19 cellular contexts compared by ENCODE assay signal in the genomic region with DNA sequence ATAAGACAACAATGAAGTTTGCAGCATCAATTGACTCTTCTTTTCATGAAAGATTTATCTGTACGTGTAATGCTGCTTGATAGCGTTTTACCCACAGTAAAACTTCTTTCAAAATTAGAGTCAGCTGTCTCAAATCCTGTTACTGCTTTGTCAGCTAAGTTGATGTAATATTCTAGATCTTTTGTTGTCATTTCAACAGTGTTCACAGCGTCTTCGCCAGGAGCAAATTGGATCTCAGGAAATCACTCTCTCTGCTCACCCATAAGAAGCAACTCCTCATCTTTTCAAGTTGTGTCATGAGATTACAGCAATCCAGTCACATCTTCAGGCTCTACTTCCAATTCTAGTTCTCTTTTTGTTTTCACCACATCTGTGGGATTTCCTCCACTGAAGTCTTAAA. TPM values are rescaled to one million over a fixed set of nuclear protein-coding genes. Genes with fewer than 3 reads are reported as not detected.
DNase-seq lines count a peak whose midpoint lies in the region; ATAC-seq lines count a peak whose summit lies in the region.
"Had no signal": no experiment of that assay in that cellular context is flagged by ENCODE, and none has a peak within 500 bp of the region (broad histone marks: within the 10 kb centered on the region; RNA-seq: fewer than 3 reads in every experiment).

No MANE protein-coding gene starts in this region.

- no peak overlapping the region for H3K4me3 Mint-ChIP-seq in activated CD4-positive, alpha-beta T cell treated with anti-CD3 and anti-CD28 coated beads for 36 hours
- H3K4me3 Mint-ChIP-seq in CD4-positive, alpha-beta memory T cell, result peak overlapping the region in 7 of 8 donors; percentile 7 to 76 (median 45)
- H3K4me3 Mint-ChIP-seq in activated naive CD8-positive, alpha-beta T cell treated with anti-CD3 and anti-CD28 coated beads for 36 hours, result no peak overlapping the region
- no peak overlapping the region for H3K4me3 Mint-ChIP-seq in naive B cell

- no peak for ATAC-seq in activated CD4-positive, alpha-beta T cell treated with anti-CD3 and anti-CD28 coated beads for 36 hours
- ATAC-seq in naive B cell (ENCODE audit: low read depth in 2 of 2) (no peak), HG02623 (IDR thresholded peaks at IDR 0.05; ENCODE audit: unreplicated experiment) (no peak)

- H3K27ac ChIP-seq in CD4-positive, alpha-beta memory T cell (ENCODE audit: low read depth, low read length), result no peak overlapping the region
- H3K27ac ChIP-seq: BLaER1 treated with 17β-estradiol and CSF1 and Interleukin-3, amounts not matched to agents 10 nM and 100 nM; KMS-11; tibial artery had no signal

- no peaks in the 10 kb centered on the region for H3K36me3 ChIP-seq in CD4-positive, alpha-beta memory T cell (ENCODE audit: insufficient read depth, low read length)
- H3K36me3 ChIP-seq: tibial artery had no signal

- H3K4me1 Mint-ChIP-seq in activated CD4-positive, alpha-beta T cell treated with anti-CD3 and anti-CD28 coated beads for 36 hours, result peaks cover 77% of the 10 kb centered on the region
- peaks cover 64 to 89% (median 77%) of the 10 kb centered on the region in 4 donors for H3K4me1 Mint-ChIP-seq in CD4-positive, alpha-beta memory T cell
- H3K4me1 Mint-ChIP-seq in activated naive CD8-positive, alpha-beta T cell treated with anti-CD3 and anti-CD28 coated beads for 36 hours, result peaks cover 71% of the 10 kb centered on the region
- H3K4me1 Mint-ChIP-seq in naive B cell, result peaks cover 31 to 65% (median 55%) of the 10 kb centered on the region in 3 donors

- H3K27ac Mint-ChIP-seq in activated CD4-positive, alpha-beta T cell treated with anti-CD3 and anti-CD28 coated beads for 36 hours, result peak overlapping the region; percentile 23
- peak overlapping the region; percentile 48 to 90 (median 78) for H3K27ac Mint-ChIP-seq in CD4-positive, alpha-beta memory T cell
- peak overlapping the region; percentile 3 for H3K27ac Mint-ChIP-seq in activated naive CD8-positive, alpha-beta T cell treated with anti-CD3 and anti-CD28 coated beads for 36 hours
- peak overlapping the region in 4 of 6 donors; percentile 16 to 41 (median 22) for H3K27ac Mint-ChIP-seq in naive B cell

- no peaks in the 10 kb centered on the region for H3K27me3 ChIP-seq in CD4-positive, alpha-beta memory T cell (ENCODE audit: insufficient read depth, low read length)
- H3K27me3 ChIP-seq: BLaER1 treated with 17β-estradiol and CSF1 and Interleukin-3, amounts not matched to agents 10 nM and 100 nM; tibial artery had no signal

- H3K36me3 Mint-ChIP-seq in activated CD4-positive, alpha-beta T cell treated with anti-CD3 and anti-CD28 coated beads for 36 hours (ENCODE audit: low read depth), result peaks cover 25% of the 10 kb centered on the region
- H3K36me3 Mint-ChIP-seq in CD4-positive, alpha-beta memory T cell, result peaks cover 17 to 19% of the 10 kb centered on the region in 2 donors
- peaks cover 28% of the 10 kb centered on the region for H3K36me3 Mint-ChIP-seq in activated naive CD8-positive, alpha-beta T cell treated with anti-CD3 and anti-CD28 coated beads for 36 hours
- peaks cover 0 to 9% of the 10 kb centered on the region in 2 donors for H3K36me3 Mint-ChIP-seq in naive B cell

- CTCF ChIA-PET in activated CD4-positive, alpha-beta T cell treated with anti-CD3 and anti-CD28 coated beads for 36 hours (lab: Charles Lee), result interaction anchor here (0.6 to 2.0 kb wide), 4 partner anchors 11 to 90 kb away, joined by 3 to 4 read pairs (median 4); no protein-coding TSS in a partner anchor
- CTCF ChIA-PET in CD4-positive, alpha-beta memory T cell (lab: Charles Lee; ENCODE audit: partially characterized antibody), result interaction anchor here (1.4 to 5.3 kb wide), 5 partner anchors 10 to 99 kb away, joined by 5 to 42 read pairs (median 6); a partner anchor contains a TSS

- no peaks in the 10 kb centered on the region for H3K9me3 ChIP-seq in CD4-positive, alpha-beta memory T cell (ENCODE audit: control insufficient read depth in 1 of 2, low read length in 2 of 2)
- H3K9me3 ChIP-seq: tibial artery had no signal

- no peak for DNase-seq in activated CD4-positive, alpha-beta T cell treated with anti-CD3 and anti-CD28 coated beads for 36 hours
- no peak for DNase-seq in activated CD4-positive, alpha-beta T cell treated with anti-CD3 and anti-CD28 coated beads for 4 hours
- no peak for DNase-seq in CD4-positive, alpha-beta memory T cell
- no peak for DNase-seq in activated naive CD8-positive, alpha-beta T cell treated with anti-CD3 and anti-CD28 coated beads for 36 hours
- no peak for DNase-seq in naive B cell
- DNase-seq in NCI-H526 treated with DMSO at 0.1 percent for 48 hours (lab: John Stamatoyannopoulos, UW), result no peak
- DNase-seq in GM19238 (ENCODE audit: insufficient read length, low spot score), result no peak
- DNase-seq: activated CD4-positive, alpha-beta T cell treated with anti-CD3 and anti-CD28 coated beads for 1 hour; activated T-cell treated with anti-CD3 and anti-CD28 coated beads, Interleukin-2, amount 50 U/mL, for 48 hours; anterior cingulate cortex; NCI-H1105; NCI-H2107; NCI-H69; retina; SHP77 treated with DMSO at 0.1 percent for 48 hours; tibial artery had no signal

- peaks cover 97% of the 10 kb centered on the region for H3K4me1 ChIP-seq in CD4-positive, alpha-beta memory T cell (ENCODE audit: insufficient read depth, low read length)

- H3K4me3 ChIP-seq in CD4-positive, alpha-beta memory T cell (ENCODE audit: low read length in 2 of 2), result no peak overlapping the region
- H3K4me3 ChIP-seq: BLaER1 treated with 17β-estradiol and CSF1 and Interleukin-3, amounts not matched to agents 10 nM and 100 nM; tibial artery had no signal

- intact Hi-C loops in activated CD4-positive, alpha-beta T cell treated with anti-CD3 and anti-CD28 coated beads for 36 hours (cut with DNase I, micrococcal nuclease), result loop anchor here in 1 of 2 experiments (2.0 kb wide), 1 partner anchor 18 kb away; no protein-coding TSS in a partner anchor
- intact Hi-C loops in CD4-positive, alpha-beta memory T cell (cut with micrococcal nuclease), result no loop called here

- H3K27me3 Mint-ChIP-seq in activated CD4-positive, alpha-beta T cell treated with anti-CD3 and anti-CD28 coated beads for 36 hours, result no peaks in the 10 kb centered on the region
- no peaks in the 10 kb centered on the region for H3K27me3 Mint-ChIP-seq in CD4-positive, alpha-beta memory T cell
- H3K27me3 Mint-ChIP-seq in activated naive CD8-positive, alpha-beta T cell treated with anti-CD3 and anti-CD28 coated beads for 36 hours, result no peaks in the 10 kb centered on the region
- no peaks in the 10 kb centered on the region for H3K27me3 Mint-ChIP-seq in naive B cell

- POLR2A ChIA-PET in activated CD4-positive, alpha-beta T cell treated with anti-CD3 and anti-CD28 coated beads for 36 hours (lab: Charles Lee), result no interaction called here
- POLR2A ChIA-PET in CD4-positive, alpha-beta memory T cell (lab: Charles Lee; ENCODE audit: partially characterized antibody), result interaction anchor here (1.5 to 5.4 kb wide), 4 partner anchors 9 to 38 kb away, joined by 4 to 73 read pairs (median 22); a partner anchor contains a TSS

- peaks cover 5% of the 10 kb centered on the region for H3K9me3 Mint-ChIP-seq in activated CD4-positive, alpha-beta T cell treated with anti-CD3 and anti-CD28 coated beads for 36 hours (ENCODE audit: low read depth)
- H3K9me3 Mint-ChIP-seq in CD4-positive, alpha-beta memory T cell, result peaks cover 0 to 2% (median 0%) of the 10 kb centered on the region in 8 donors
- H3K9me3 Mint-ChIP-seq in activated naive CD8-positive, alpha-beta T cell treated with anti-CD3 and anti-CD28 coated beads for 36 hours, result peaks cover 7% of the 10 kb centered on the region
- no peaks in the 10 kb centered on the region for H3K9me3 Mint-ChIP-seq in naive B cell

RNA-seq across cellular contexts. Expression of a gene that starts 9.5 kb away (rescaled TPM):
- total RNA-seq in activated CD4-positive, alpha-beta T cell treated with anti-CD3 and anti-CD28 coated beads for 36 hours, result 10 to 100 TPM; 38.4 to 57.9 TPM
- total RNA-seq in CD4-positive, alpha-beta memory T cell, result 100 to 1,000 TPM; 115 to 128 TPM
- 10 to 100 TPM; 10.7 to 21.8 TPM for polyA plus RNA-seq in CD4-positive, alpha-beta memory T cell
- total RNA-seq in activated naive CD8-positive, alpha-beta T cell treated with anti-CD3 and anti-CD28 coated beads for 36 hours, result 10 to 100 TPM; 31.0 to 37.4 TPM
- polyA plus RNA-seq in naive B cell (ENCODE audit: low read depth in 6 of 6), result 10 to 100 TPM in 1 of 6 donors, 1 to 10 TPM in 5; 4.8 to 10.7 (median 7.5) TPM

Comparison
In these comparisons a context has a peak if more than half of its experiments do, and no peak if none do; other contexts are left out.
1. H3K27ac Mint-ChIP-seq: peak in every context shown above with its lines; median percentile 78 in CD4-positive, alpha-beta memory T cell; 23 in activated CD4-positive, alpha-beta T cell treated with anti-CD3 and anti-CD28 coated beads for 36 hours; 22 in naive B cell; 3 in activated naive CD8-positive, alpha-beta T cell treated with anti-CD3 and anti-CD28 coated beads for 36 hours.
2. H3K4me3 Mint-ChIP-seq: peak in CD4-positive, alpha-beta memory T cell (7 of 8); none in activated CD4-positive, alpha-beta T cell treated with anti-CD3 and anti-CD28 coated beads for 36 hours (single experiment), activated naive CD8-positive, alpha-beta T cell treated with anti-CD3 and anti-CD28 coated beads for 36 hours (single experiment) and naive B cell (0 of 8).